12 cellular contexts compared by ENCODE assay signal in genomic region chr1:197919523-197920301, GRCh38. TPM values are rescaled to one million over a fixed set of nuclear protein-coding genes. Genes with fewer than 3 reads are reported as not detected.
DNase-seq lines count a peak whose midpoint lies in the region; ATAC-seq and TF ChIP-seq lines count a peak whose summit lies in the region.
"Had no signal": no experiment of that assay in that cellular context is flagged by ENCODE, and none has a peak within 500 bp of the region (broad histone marks: within the 10 kb centered on the region; RNA-seq: fewer than 3 reads in every experiment).

No MANE protein-coding gene starts in this region.

- peak overlapping the region in 4 of 10 experiments; percentile 5 to 31 (median 14); a peak in 3 of 20 replicates for H3K4me3 ChIP-seq in BLaER1 treated with 17β-estradiol and CSF1 and Interleukin-3, amounts not matched to agents 10 nM and 100 nM
- peak overlapping the region; percentile 31 for H3K4me3 ChIP-seq in naive thymus-derived CD4-positive, alpha-beta T cell (ENCODE audit: low read length)

- no peak overlapping the region for H3K27ac ChIP-seq in BLaER1 treated with 17β-estradiol and CSF1 and Interleukin-3, amounts not matched to agents 10 nM and 100 nM
- no peak overlapping the region for H3K27ac ChIP-seq in naive thymus-derived CD4-positive, alpha-beta T cell (ENCODE audit: low read depth, low read length)
- no peak overlapping the region for H3K27ac ChIP-seq in RWPE1
- H3K27ac ChIP-seq: heart right ventricle, pancreas had no signal

- H4K20me1 ChIP-seq in BLaER1 treated with 17β-estradiol and CSF1 and Interleukin-3, amounts not matched to agents 10 nM and 100 nM: peaks cover 0 to 71% (median 54%) of the 10 kb centered on the region in 11 experiments; a peak in 17 of 22 replicates

- no peak for TF ChIP-seq CTCF in GM13977 (IDR thresholded peaks at IDR 0.05; ENCODE audit: extremely low read depth, insufficient read depth, missing control alignments)
- no peak for TF ChIP-seq CTCF in RWPE1 (conservative IDR thresholded peaks at IDR 0.05; ENCODE audit: low read depth)

- DNase-seq in GM13977 (ENCODE audit: low spot score): peak; percentile 33
- no peak for DNase-seq in activated naive CD8-positive, alpha-beta T cell treated with anti-CD3 and anti-CD28 coated beads for 36 hours
- DNase-seq in naive thymus-derived CD4-positive, alpha-beta T cell: peak in 2 of 9 donors; percentile 23 to 38
- DNase-seq in NK-92 treated with Interleukin-12 subunit alpha and Interleukin-12 subunit beta, amount 100 ng/mL, for 24 hours (lab: John Stamatoyannopoulos, UW): no peak
- no peak for DNase-seq in NAMALWA (ENCODE audit: low spot score)
- no peak for DNase-seq in RWPE1 (ENCODE audit: low spot score)
- DNase-seq: heart right ventricle had no signal

- peak overlapping the region; percentile 19 to 64 (median 46); a peak in 19 of 22 replicates for H3K4me2 ChIP-seq in BLaER1 treated with 17β-estradiol and CSF1 and Interleukin-3, amounts not matched to agents 10 nM and 100 nM

- H3K36me3 Mint-ChIP-seq in activated naive CD8-positive, alpha-beta T cell treated with anti-CD3 and anti-CD28 coated beads for 36 hours: peaks cover 2% of the 10 kb centered on the region
- H3K36me3 Mint-ChIP-seq in naive thymus-derived CD4-positive, alpha-beta T cell: peaks cover 0 to 6% (median 3%) of the 10 kb centered on the region in 5 donors

- peaks cover 85 to 94% (median 91%) of the 10 kb centered on the region in 11 experiments for H3K27me3 ChIP-seq in BLaER1 treated with 17β-estradiol and CSF1 and Interleukin-3, amounts not matched to agents 10 nM and 100 nM
- H3K27me3 ChIP-seq in naive thymus-derived CD4-positive, alpha-beta T cell (ENCODE audit: control insufficient read depth in 2 of 2, insufficient read depth in 2 of 2, low read length in 2 of 2): peaks cover 57 to 72% of the 10 kb centered on the region in 2 donors

- H3K27me3 Mint-ChIP-seq in activated naive CD8-positive, alpha-beta T cell treated with anti-CD3 and anti-CD28 coated beads for 36 hours: peaks cover 91% of the 10 kb centered on the region
- H3K27me3 Mint-ChIP-seq in naive thymus-derived CD4-positive, alpha-beta T cell: peaks cover 83 to 96% (median 89%) of the 10 kb centered on the region in 5 donors

- no peaks in the 10 kb centered on the region for H3K36me3 ChIP-seq in BLaER1 treated with 17β-estradiol and CSF1 and Interleukin-3, amounts not matched to agents 10 nM and 100 nM
- no peaks in the 10 kb centered on the region for H3K36me3 ChIP-seq in naive thymus-derived CD4-positive, alpha-beta T cell (ENCODE audit: control insufficient read depth in 2 of 3, insufficient read depth in 3 of 3, low read length in 3 of 3)
- H3K36me3 ChIP-seq: heart right ventricle, pancreas had no signal

- H3K27ac Mint-ChIP-seq in activated naive CD8-positive, alpha-beta T cell treated with anti-CD3 and anti-CD28 coated beads for 36 hours: no peak overlapping the region
- peak overlapping the region in 3 of 9 donors; percentile 20 to 58 (median 57) for H3K27ac Mint-ChIP-seq in naive thymus-derived CD4-positive, alpha-beta T cell

- intact Hi-C loops in naive thymus-derived CD4-positive, alpha-beta T cell (cut with micrococcal nuclease): loop anchor here (1.0 to 10.0 kb wide), 6 partner anchors 8 to 355 kb away; partner anchors contain the start of genes C1orf53 (in 2 of the 2), DENND1B (in 1 of the 2) and NEK7 (in 1 of the 2)

- in situ Hi-C loops in GM13977 (cut with MboI; ENCODE audit: low pct_unique_long_range_greater_than_20kb, low sequenced_read_pairs, unreplicated experiment): no loop called here

- peaks cover 7 to 29% (median 16%) of the 10 kb centered on the region in 10 experiments; a peak in 18 of 20 replicates for H3K4me1 ChIP-seq in BLaER1 treated with 17β-estradiol and CSF1 and Interleukin-3, amounts not matched to agents 10 nM and 100 nM
- H3K4me1 ChIP-seq in naive thymus-derived CD4-positive, alpha-beta T cell (ENCODE audit: control insufficient read depth in 2 of 2, insufficient read depth in 2 of 2, low read length in 2 of 2): peaks cover 38 to 45% of the 10 kb centered on the region in 2 donors

- peaks cover 53% of the 10 kb centered on the region for H3K4me1 Mint-ChIP-seq in activated naive CD8-positive, alpha-beta T cell treated with anti-CD3 and anti-CD28 coated beads for 36 hours
- H3K4me1 Mint-ChIP-seq in naive thymus-derived CD4-positive, alpha-beta T cell: peaks cover 50 to 69% (median 64%) of the 10 kb centered on the region in 7 donors

- CTCF ChIA-PET in naive thymus-derived CD4-positive, alpha-beta T cell (lab: Charles Lee): interaction anchor here (1.0 kb wide), 1 partner anchor 19 kb away, joined by 3 read pairs; no protein-coding TSS in a partner anchor
- CTCF ChIA-PET in RWPE1 (lab: Yijun Ruan, JAX): interaction anchor here (0.7 to 1.1 kb wide), 4 partner anchors 84 to 382 kb away, joined by 3 to 5 read pairs (median 4); no protein-coding TSS in a partner anchor

- no peak overlapping the region for H3K9ac ChIP-seq in BLaER1 treated with 17β-estradiol and CSF1 and Interleukin-3, amounts not matched to agents 10 nM and 100 nM

- no peaks in the 10 kb centered on the region for H3K9me3 Mint-ChIP-seq in activated naive CD8-positive, alpha-beta T cell treated with anti-CD3 and anti-CD28 coated beads for 36 hours
- peaks cover 0 to 16% (median 0%) of the 10 kb centered on the region in 11 donors for H3K9me3 Mint-ChIP-seq in naive thymus-derived CD4-positive, alpha-beta T cell

- peaks cover 0 to 21% (median 9%) of the 10 kb centered on the region in 11 experiments; a peak in 11 of 22 replicates for H3K9me3 ChIP-seq in BLaER1 treated with 17β-estradiol and CSF1 and Interleukin-3, amounts not matched to agents 10 nM and 100 nM (replicated peaks in 1 of 11)
- H3K9me3 ChIP-seq in naive thymus-derived CD4-positive, alpha-beta T cell (ENCODE audit: control insufficient read depth in 2 of 3, low read length in 3 of 3): no peaks in the 10 kb centered on the region
- H3K9me3 ChIP-seq: heart right ventricle, pancreas had no signal

- peak; percentile 18 for ATAC-seq in naive thymus-derived CD4-positive, alpha-beta T cell
- ATAC-seq in HG02884 (IDR thresholded peaks at IDR 0.05; ENCODE audit: unreplicated experiment): no peak
- ATAC-seq: heart right ventricle had no signal

- H3K4me3 Mint-ChIP-seq in activated naive CD8-positive, alpha-beta T cell treated with anti-CD3 and anti-CD28 coated beads for 36 hours: peak overlapping the region; percentile 69
- peak overlapping the region; percentile 56 to 83 (median 74) for H3K4me3 Mint-ChIP-seq in naive thymus-derived CD4-positive, alpha-beta T cell

- POLR2A ChIA-PET in naive thymus-derived CD4-positive, alpha-beta T cell (lab: Charles Lee): interaction anchor here (0.9 kb wide), 1 partner anchor 10 kb away, joined by 3 read pairs; no protein-coding TSS in a partner anchor
- POLR2A ChIA-PET in RWPE1 (lab: Yijun Ruan, JAX; ENCODE audit: low non-redundant PET): no interaction called here

RNA-seq across cellular contexts. Expression of gene LHX9, which starts 2.5 kb away (rescaled TPM):
- not detected for total RNA-seq in activated naive CD8-positive, alpha-beta T cell treated with anti-CD3 and anti-CD28 coated beads for 36 hours
- not detected for total RNA-seq in naive thymus-derived CD4-positive, alpha-beta T cell
- polyA plus RNA-seq in naive thymus-derived CD4-positive, alpha-beta T cell: not detected
- total RNA-seq: activated CD8-positive, alpha-beta memory T cell treated with anti-CD3 and anti-CD28 coated beads for 36 hours; G401 had no signal

RNA-seq across cellular contexts. Expression of gene C1orf53, which starts 17.3 kb away (rescaled TPM):
- total RNA-seq in activated naive CD8-positive, alpha-beta T cell treated with anti-CD3 and anti-CD28 coated beads for 36 hours: under 1 TPM; 0.54 to 0.95 TPM
- not detected for total RNA-seq in naive thymus-derived CD4-positive, alpha-beta T cell
- 1 to 10 TPM in 1 of 2 donors, not detected in 1; 1.6 TPM for polyA plus RNA-seq in naive thymus-derived CD4-positive, alpha-beta T cell
